In the genomic region with DNA sequence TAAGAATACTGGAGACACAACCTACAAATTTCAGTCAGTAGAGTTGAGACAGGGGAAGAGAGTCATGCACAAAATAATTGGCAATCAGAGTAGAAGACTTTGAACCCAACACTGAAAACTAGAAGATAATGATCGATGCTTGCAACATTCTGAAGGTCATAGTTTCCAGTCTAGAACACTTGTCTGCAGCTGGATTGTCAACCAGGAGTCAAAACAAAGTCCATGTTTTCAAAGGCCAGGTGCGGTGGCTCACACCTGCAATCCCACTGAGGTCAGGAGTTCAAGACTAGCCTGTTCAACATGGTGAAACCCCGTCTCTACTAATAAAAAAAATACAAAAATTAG, we compare ENCODE assay signal across 1 cellular context.
TF ChIP-seq lines count a peak whose summit lies in the region.

No MANE protein-coding gene starts in this region.

TF ChIP-seq in HepG2, 621 proteins besides CTCF, POLR2A, EP300 and RAD21 (continued from another document and continues in another):
- TF ChIP-seq, protein P1, sequence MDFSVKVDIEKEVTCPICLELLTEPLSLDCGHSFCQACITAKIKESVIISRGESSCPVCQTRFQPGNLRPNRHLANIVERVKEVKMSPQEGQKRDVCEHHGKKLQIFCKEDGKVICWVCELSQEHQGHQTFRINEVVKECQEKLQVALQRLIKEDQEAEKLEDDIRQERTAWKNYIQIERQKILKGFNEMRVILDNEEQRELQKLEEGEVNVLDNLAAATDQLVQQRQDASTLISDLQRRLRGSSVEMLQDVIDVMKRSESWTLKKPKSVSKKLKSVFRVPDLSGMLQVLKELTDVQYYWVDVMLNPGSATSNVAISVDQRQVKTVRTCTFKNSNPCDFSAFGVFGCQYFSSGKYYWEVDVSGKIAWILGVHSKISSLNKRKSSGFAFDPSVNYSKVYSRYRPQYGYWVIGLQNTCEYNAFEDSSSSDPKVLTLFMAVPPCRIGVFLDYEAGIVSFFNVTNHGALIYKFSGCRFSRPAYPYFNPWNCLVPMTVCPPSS (IDR thresholded peaks at IDR 0.05), result no peak
- TF ChIP-seq, protein P2, sequence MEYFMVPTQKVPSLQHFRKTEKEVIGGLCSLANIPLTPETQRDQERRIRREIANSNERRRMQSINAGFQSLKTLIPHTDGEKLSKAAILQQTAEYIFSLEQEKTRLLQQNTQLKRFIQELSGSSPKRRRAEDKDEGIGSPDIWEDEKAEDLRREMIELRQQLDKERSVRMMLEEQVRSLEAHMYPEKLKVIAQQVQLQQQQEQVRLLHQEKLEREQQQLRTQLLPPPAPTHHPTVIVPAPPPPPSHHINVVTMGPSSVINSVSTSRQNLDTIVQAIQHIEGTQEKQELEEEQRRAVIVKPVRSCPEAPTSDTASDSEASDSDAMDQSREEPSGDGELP (IDR thresholded peaks at IDR 0.05; ENCODE audit: borderline replicate concordance, low read depth), result peak; percentile 80; the same call in 1 of the 2 replicates
- TF ChIP-seq, protein P3, sequence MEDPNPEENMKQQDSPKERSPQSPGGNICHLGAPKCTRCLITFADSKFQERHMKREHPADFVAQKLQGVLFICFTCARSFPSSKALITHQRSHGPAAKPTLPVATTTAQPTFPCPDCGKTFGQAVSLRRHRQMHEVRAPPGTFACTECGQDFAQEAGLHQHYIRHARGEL (CRISPR knock-in tag; IDR thresholded peaks at IDR 0.05), result no peak
- TF ChIP-seq, protein P4, sequence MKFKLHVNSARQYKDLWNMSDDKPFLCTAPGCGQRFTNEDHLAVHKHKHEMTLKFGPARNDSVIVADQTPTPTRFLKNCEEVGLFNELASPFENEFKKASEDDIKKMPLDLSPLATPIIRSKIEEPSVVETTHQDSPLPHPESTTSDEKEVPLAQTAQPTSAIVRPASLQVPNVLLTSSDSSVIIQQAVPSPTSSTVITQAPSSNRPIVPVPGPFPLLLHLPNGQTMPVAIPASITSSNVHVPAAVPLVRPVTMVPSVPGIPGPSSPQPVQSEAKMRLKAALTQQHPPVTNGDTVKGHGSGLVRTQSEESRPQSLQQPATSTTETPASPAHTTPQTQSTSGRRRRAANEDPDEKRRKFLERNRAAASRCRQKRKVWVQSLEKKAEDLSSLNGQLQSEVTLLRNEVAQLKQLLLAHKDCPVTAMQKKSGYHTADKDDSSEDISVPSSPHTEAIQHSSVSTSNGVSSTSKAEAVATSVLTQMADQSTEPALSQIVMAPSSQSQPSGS (CRISPR knock-in tag; IDR thresholded peaks at IDR 0.05), result peak; percentile 70; the same call in 1 of the 2 replicates
- TF ChIP-seq ZNF282 (IDR thresholded peaks at IDR 0.05; ENCODE audit: partially characterized antibody) (no peak), ARNT (IDR thresholded peaks at IDR 0.05) (no peak), ZNF614 (CRISPR knock-in tag; IDR thresholded peaks at IDR 0.05; ENCODE audit: borderline replicate concordance) (peak; percentile 54; the same call in 1 of the 2 replicates), BCL6 (CRISPR knock-in tag; IDR thresholded peaks at IDR 0.05) (peak; percentile 91), HNRNPH1 (optimal IDR thresholded peaks at IDR 0.05; ENCODE audit: low read depth, low read length) (no peak), ZSCAN12 (CRISPR knock-in tag; IDR thresholded peaks at IDR 0.05) (no peak), REL (CRISPR knock-in tag; conservative IDR thresholded peaks at IDR 0.05) (no peak), CCDC6 (CRISPR knock-in tag; IDR thresholded peaks at IDR 0.05) (0 out of 2 replicates have a peak, but pooled peaks have one; percentile 54), PITX1 (CRISPR knock-in tag; IDR thresholded peaks at IDR 0.05) (peak; percentile 65; the same call in 1 of the 2 replicates), NONO (IDR thresholded peaks at IDR 0.05) (no peak), NONO (CRISPR knock-in tag; conservative IDR thresholded peaks at IDR 0.05) (peak; percentile 54), MXI1 (IDR thresholded peaks at IDR 0.05; ENCODE audit: borderline replicate concordance, low read depth, low read length) (peak; percentile 12; the same call in 1 of the 3 replicates), ZNF878 (CRISPR knock-in tag; IDR thresholded peaks at IDR 0.05) (peak; percentile 34; the same call in 1 of the 2 replicates), ZBTB42 (CRISPR knock-in tag; IDR thresholded peaks at IDR 0.05) (no peak), ZNF331 (CRISPR knock-in tag; IDR thresholded peaks at IDR 0.05) (peak; percentile 60; the same call in 1 of the 2 replicates), HMG20B (CRISPR knock-in tag; conservative IDR thresholded peaks at IDR 0.05) (peak; percentile 65; the same call in 1 of the 2 replicates), ATF7 (IDR thresholded peaks at IDR 0.05) (peak; percentile 23; the same call in 1 of the 2 replicates), ATF7 (CRISPR knock-in tag; IDR thresholded peaks at IDR 0.05) (0 out of 2 replicates have a peak, but pooled peaks have one; percentile 31), SKI (IDR thresholded peaks at IDR 0.05; ENCODE audit: partially characterized antibody) (peak; percentile 97), PHF20 (CRISPR knock-in tag; IDR thresholded peaks at IDR 0.05) (no peak), NR2C2 (CRISPR knock-in tag; IDR thresholded peaks at IDR 0.05; ENCODE audit: borderline replicate concordance) (peak; percentile 84), ZNF382 (CRISPR knock-in tag; IDR thresholded peaks at IDR 0.05; ENCODE audit: borderline replicate concordance) (no peak), AGO1 (IDR thresholded peaks at IDR 0.05; ENCODE audit: low read depth, low read length, poor library complexity, severe bottlenecking) (no peak), ATF1 (CRISPR knock-in tag; IDR thresholded peaks at IDR 0.05) (no peak), ADNP (CRISPR knock-in tag; IDR thresholded peaks at IDR 0.05) (peak; percentile 86; the same call in 1 of the 2 replicates), TBL1XR1 (IDR thresholded peaks at IDR 0.05; ENCODE audit: borderline replicate concordance, low read length, partially characterized antibody) (peak; percentile 81), ZNF230 (CRISPR knock-in tag; IDR thresholded peaks at IDR 0.05) (peak; percentile 59), ARHGAP35 (CRISPR knock-in tag; IDR thresholded peaks at IDR 0.05; ENCODE audit: borderline replicate concordance) (no peak), ZSCAN30 (CRISPR knock-in tag; IDR thresholded peaks at IDR 0.05) (no peak), HHEX (CRISPR knock-in tag; IDR thresholded peaks at IDR 0.05) (peak; percentile 67; the same call in 1 of the 2 replicates)
- TF ChIP-seq, protein P5, sequence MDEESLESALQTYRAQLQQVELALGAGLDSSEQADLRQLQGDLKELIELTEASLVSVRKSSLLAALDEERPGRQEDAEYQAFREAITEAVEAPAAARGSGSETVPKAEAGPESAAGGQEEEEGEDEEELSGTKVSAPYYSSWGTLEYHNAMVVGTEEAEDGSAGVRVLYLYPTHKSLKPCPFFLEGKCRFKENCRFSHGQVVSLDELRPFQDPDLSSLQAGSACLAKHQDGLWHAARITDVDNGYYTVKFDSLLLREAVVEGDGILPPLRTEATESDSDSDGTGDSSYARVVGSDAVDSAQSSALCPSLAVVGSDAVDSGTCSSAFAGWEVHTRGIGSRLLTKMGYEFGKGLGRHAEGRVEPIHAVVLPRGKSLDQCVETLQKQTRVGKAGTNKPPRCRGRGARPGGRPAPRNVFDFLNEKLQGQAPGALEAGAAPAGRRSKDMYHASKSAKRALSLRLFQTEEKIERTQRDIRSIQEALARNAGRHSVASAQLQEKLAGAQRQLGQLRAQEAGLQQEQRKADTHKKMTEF (CRISPR knock-in tag; IDR thresholded peaks at IDR 0.05), result peak; percentile 71
- TF ChIP-seq, protein P6, sequence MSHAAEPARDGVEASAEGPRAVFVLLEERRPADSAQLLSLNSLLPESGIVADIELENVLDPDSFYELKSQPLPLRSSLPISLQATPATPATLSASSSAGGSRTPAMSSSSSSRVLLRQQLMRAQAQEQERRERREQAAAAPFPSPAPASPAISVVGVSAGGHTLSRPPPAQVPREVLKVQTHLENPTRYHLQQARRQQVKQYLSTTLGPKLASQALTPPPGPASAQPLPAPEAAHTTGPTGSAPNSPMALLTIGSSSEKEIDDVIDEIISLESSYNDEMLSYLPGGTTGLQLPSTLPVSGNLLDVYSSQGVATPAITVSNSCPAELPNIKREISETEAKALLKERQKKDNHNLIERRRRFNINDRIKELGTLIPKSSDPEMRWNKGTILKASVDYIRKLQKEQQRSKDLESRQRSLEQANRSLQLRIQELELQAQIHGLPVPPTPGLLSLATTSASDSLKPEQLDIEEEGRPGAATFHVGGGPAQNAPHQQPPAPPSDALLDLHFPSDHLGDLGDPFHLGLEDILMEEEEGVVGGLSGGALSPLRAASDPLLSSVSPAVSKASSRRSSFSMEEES (CRISPR knock-in tag; IDR thresholded peaks at IDR 0.05), result 0 out of 2 replicates have a peak, but pooled peaks have one; percentile 21
- TF ChIP-seq, protein P7, sequence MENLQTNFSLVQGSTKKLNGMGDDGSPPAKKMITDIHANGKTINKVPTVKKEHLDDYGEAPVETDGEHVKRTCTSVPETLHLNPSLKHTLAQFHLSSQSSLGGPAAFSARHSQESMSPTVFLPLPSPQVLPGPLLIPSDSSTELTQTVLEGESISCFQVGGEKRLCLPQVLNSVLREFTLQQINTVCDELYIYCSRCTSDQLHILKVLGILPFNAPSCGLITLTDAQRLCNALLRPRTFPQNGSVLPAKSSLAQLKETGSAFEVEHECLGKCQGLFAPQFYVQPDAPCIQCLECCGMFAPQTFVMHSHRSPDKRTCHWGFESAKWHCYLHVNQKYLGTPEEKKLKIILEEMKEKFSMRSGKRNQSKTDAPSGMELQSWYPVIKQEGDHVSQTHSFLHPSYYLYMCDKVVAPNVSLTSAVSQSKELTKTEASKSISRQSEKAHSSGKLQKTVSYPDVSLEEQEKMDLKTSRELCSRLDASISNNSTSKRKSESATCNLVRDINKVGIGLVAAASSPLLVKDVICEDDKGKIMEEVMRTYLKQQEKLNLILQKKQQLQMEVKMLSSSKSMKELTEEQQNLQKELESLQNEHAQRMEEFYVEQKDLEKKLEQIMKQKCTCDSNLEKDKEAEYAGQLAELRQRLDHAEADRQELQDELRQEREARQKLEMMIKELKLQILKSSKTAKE (CRISPR knock-in tag; IDR thresholded peaks at IDR 0.05; ENCODE audit: borderline replicate concordance), result peak; percentile 88
- TF ChIP-seq, protein P8, sequence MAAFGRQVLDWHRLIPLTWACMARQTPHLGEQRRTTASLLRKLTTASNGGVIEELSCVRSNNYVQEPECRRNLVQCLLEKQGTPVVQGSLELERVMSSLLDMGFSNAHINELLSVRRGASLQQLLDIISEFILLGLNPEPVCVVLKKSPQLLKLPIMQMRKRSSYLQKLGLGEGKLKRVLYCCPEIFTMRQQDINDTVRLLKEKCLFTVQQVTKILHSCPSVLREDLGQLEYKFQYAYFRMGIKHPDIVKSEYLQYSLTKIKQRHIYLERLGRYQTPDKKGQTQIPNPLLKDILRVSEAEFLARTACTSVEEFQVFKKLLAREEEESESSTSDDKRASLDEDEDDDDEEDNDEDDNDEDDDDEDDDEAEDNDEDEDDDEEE (CRISPR knock-in tag; IDR thresholded peaks at IDR 0.05), result no peak
- TF ChIP-seq, protein P9, sequence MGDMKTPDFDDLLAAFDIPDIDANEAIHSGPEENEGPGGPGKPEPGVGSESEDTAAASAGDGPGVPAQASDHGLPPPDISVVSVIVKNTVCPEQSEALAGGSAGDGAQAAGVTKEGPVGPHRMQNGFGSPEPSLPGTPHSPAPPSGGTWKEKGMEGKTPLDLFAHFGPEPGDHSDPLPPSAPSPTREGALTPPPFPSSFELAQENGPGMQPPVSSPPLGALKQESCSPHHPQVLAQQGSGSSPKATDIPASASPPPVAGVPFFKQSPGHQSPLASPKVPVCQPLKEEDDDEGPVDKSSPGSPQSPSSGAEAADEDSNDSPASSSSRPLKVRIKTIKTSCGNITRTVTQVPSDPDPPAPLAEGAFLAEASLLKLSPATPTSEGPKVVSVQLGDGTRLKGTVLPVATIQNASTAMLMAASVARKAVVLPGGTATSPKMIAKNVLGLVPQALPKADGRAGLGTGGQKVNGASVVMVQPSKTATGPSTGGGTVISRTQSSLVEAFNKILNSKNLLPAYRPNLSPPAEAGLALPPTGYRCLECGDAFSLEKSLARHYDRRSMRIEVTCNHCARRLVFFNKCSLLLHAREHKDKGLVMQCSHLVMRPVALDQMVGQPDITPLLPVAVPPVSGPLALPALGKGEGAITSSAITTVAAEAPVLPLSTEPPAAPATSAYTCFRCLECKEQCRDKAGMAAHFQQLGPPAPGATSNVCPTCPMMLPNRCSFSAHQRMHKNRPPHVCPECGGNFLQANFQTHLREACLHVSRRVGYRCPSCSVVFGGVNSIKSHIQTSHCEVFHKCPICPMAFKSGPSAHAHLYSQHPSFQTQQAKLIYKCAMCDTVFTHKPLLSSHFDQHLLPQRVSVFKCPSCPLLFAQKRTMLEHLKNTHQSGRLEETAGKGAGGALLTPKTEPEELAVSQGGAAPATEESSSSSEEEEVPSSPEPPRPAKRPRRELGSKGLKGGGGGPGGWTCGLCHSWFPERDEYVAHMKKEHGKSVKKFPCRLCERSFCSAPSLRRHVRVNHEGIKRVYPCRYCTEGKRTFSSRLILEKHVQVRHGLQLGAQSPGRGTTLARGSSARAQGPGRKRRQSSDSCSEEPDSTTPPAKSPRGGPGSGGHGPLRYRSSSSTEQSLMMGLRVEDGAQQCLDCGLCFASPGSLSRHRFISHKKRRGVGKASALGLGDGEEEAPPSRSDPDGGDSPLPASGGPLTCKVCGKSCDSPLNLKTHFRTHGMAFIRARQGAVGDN (CRISPR knock-in tag; IDR thresholded peaks at IDR 0.05), result no peak
- TF ChIP-seq, protein P10, sequence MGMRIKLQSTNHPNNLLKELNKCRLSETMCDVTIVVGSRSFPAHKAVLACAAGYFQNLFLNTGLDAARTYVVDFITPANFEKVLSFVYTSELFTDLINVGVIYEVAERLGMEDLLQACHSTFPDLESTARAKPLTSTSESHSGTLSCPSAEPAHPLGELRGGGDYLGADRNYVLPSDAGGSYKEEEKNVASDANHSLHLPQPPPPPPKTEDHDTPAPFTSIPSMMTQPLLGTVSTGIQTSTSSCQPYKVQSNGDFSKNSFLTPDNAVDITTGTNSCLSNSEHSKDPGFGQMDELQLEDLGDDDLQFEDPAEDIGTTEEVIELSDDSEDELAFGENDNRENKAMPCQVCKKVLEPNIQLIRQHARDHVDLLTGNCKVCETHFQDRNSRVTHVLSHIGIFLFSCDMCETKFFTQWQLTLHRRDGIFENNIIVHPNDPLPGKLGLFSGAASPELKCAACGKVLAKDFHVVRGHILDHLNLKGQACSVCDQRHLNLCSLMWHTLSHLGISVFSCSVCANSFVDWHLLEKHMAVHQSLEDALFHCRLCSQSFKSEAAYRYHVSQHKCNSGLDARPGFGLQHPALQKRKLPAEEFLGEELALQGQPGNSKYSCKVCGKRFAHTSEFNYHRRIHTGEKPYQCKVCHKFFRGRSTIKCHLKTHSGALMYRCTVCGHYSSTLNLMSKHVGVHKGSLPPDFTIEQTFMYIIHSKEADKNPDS (CRISPR knock-in tag; IDR thresholded peaks at IDR 0.05), result 0 out of 2 replicates have a peak, but pooled peaks have one; percentile 29
- TF ChIP-seq, protein P11, sequence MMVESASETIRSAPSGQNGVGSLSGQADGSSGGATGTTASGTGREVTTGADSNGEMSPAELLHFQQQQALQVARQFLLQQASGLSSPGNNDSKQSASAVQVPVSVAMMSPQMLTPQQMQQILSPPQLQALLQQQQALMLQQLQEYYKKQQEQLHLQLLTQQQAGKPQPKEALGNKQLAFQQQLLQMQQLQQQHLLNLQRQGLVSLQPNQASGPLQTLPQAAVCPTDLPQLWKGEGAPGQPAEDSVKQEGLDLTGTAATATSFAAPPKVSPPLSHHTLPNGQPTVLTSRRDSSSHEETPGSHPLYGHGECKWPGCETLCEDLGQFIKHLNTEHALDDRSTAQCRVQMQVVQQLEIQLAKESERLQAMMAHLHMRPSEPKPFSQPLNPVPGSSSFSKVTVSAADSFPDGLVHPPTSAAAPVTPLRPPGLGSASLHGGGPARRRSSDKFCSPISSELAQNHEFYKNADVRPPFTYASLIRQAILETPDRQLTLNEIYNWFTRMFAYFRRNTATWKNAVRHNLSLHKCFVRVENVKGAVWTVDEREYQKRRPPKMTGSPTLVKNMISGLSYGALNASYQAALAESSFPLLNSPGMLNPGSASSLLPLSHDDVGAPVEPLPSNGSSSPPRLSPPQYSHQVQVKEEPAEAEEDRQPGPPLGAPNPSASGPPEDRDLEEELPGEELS (CRISPR knock-in tag; IDR thresholded peaks at IDR 0.05), result peak; percentile 81
